In the genomic region with DNA sequence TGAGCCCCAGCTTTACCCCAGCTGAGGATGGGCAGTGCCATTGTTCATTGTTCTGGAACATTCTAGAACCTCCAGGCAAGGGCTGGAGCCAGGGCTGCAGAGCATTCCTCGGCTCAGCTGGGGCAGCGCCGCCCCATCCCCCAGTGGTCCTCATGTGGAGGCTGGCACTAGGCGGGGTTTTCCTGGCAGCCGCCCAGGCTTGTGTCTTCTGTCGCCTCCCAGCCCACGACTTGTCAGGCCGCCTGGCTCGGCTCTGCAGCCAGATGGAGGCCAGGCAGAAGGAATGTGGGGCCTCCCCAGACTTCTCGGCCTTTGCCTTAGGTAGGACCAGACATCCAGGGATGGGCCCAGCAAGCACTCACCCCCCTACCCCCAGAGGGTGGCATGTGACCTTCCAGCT, we compare ENCODE assay signal across 10 cellular contexts. TPM values are rescaled to one million over a fixed set of nuclear protein-coding genes. Genes with fewer than 3 reads are reported as not detected.
DNase-seq lines count a peak whose midpoint lies in the region; ATAC-seq and TF ChIP-seq lines count a peak whose summit lies in the region.
"Had no signal": no experiment of that assay in that cellular context is flagged by ENCODE, and none has a peak within 500 bp of the region (broad histone marks: within the 10 kb centered on the region; RNA-seq: fewer than 3 reads in every experiment).

A gene with protein sequence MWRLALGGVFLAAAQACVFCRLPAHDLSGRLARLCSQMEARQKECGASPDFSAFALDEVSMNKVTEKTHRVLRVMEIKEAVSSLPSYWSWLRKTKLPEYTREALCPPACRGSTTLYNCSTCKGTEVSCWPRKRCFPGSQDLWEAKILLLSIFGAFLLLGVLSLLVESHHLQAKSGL (plus strand): TSS at position 104 of the 400 bp plus-strand sequence. CDS start 49 bp downstream, at position 153.

- POLR2A ChIA-PET in CD4-positive, alpha-beta T cell (lab: Charles Lee) = interaction anchor here (1.1 to 2.7 kb wide), 6 partner anchors 19 to 206 kb away, joined by 3 to 13 read pairs (median 8); a partner anchor contains a TSS

- intact Hi-C loops in CD4-positive, alpha-beta T cell (cut with DNase I, micrococcal nuclease) = loop anchor here (5.0 to 10.0 kb wide), 4 partner anchors 50 to 147 kb away; a partner anchor contains a TSS
- intact Hi-C loops in prostate gland (cut with DNase I) = loop anchor here (10.0 kb wide), 1 partner anchor 130 kb away; a partner anchor contains a TSS

- H3K36me3 Mint-ChIP-seq in CD4-positive, alpha-beta T cell (ENCODE audit: low read depth) = peaks cover 5% of the 10 kb centered on the region
- no peaks in the 10 kb centered on the region for H3K36me3 Mint-ChIP-seq in osteocyte (ENCODE audit: unreplicated experiment)

- H3K36me3 ChIP-seq in prostate gland = no peaks in the 10 kb centered on the region

- CTCF ChIA-PET in CD4-positive, alpha-beta T cell (lab: Charles Lee) = interaction anchor here (0.8 to 5.1 kb wide), 8 partner anchors 15 to 161 kb away, joined by 3 to 55 read pairs (median 5); a partner anchor contains a TSS

- WGBS in prostate gland = 54% methylated on average over 10 of the region's 10 CpGs

- H3K9me3 ChIP-seq in CD4-positive, alpha-beta T cell (ENCODE audit: control insufficient read depth, low read length) = no peaks in the 10 kb centered on the region
- no peaks in the 10 kb centered on the region for H3K9me3 ChIP-seq in prostate gland
- H3K9me3 ChIP-seq: psoas muscle had no signal

- H3K9me3 Mint-ChIP-seq in CD4-positive, alpha-beta T cell = no peaks in the 10 kb centered on the region
- H3K9me3 Mint-ChIP-seq in osteocyte (ENCODE audit: unreplicated experiment) = no peaks in the 10 kb centered on the region

- TF ChIP-seq POLR2A in prostate gland (IDR thresholded peaks at IDR 0.05) = no peak

- no peak within 1 kb of the TSS for H3K27ac ChIP-seq in CD4-positive, alpha-beta T cell (ENCODE audit: low read depth, low read length)
- peak within 1 kb of the TSS in 1 of 2 donors; percentile 38 for H3K27ac ChIP-seq in prostate gland

- H3K4me3 ChIP-seq in fibroblast of the aortic adventitia (ENCODE audit: low read depth, low read length) = peak within 1 kb of the TSS; percentile 88
- H3K4me3 ChIP-seq in prostate gland = no peak within 1 kb of the TSS

- no peak for ATAC-seq in CD4-positive, alpha-beta T cell (ENCODE audit: poor library complexity)
- ATAC-seq in HG02623 (IDR thresholded peaks at IDR 0.05; ENCODE audit: unreplicated experiment) = no peak
- ATAC-seq in HG03039 (IDR thresholded peaks at IDR 0.05; ENCODE audit: unreplicated experiment) = no peak
- ATAC-seq: psoas muscle had no signal

- no peaks in the 10 kb centered on the region for H3K27me3 ChIP-seq in CD4-positive, alpha-beta T cell (ENCODE audit: control insufficient read depth, insufficient read depth, low read length)
- H3K27me3 ChIP-seq in prostate gland (replicated peaks; ENCODE audit: insufficient read depth) = no peaks in the 10 kb centered on the region

- peaks cover 5% of the 10 kb centered on the region for H3K4me1 ChIP-seq in prostate gland (replicated peaks)

- H3K4me3 Mint-ChIP-seq in CD4-positive, alpha-beta T cell = peak within 1 kb of the TSS; percentile 72
- H3K4me3 Mint-ChIP-seq in osteocyte (ENCODE audit: unreplicated experiment) = no peak within 1 kb of the TSS

- peak within 1 kb of the TSS; percentile 48 for H3K27ac Mint-ChIP-seq in CD4-positive, alpha-beta T cell
- peak within 1 kb of the TSS; percentile 43 for H3K27ac Mint-ChIP-seq in osteocyte (ENCODE audit: unreplicated experiment)

- H3K4me1 Mint-ChIP-seq in CD4-positive, alpha-beta T cell (ENCODE audit: low read depth) = peaks cover 34% of the 10 kb centered on the region
- peaks cover 38% of the 10 kb centered on the region for H3K4me1 Mint-ChIP-seq in osteocyte (ENCODE audit: unreplicated experiment)

- TF ChIP-seq CTCF in CD4-positive, alpha-beta T cell (IDR thresholded peaks at IDR 0.05) = no peak
- no peak for TF ChIP-seq CTCF in fibroblast of the aortic adventitia (IDR thresholded peaks at IDR 0.05; ENCODE audit: insufficient read depth, low read length)
- TF ChIP-seq CTCF in osteocyte (IDR thresholded peaks at IDR 0.05) = no peak
- TF ChIP-seq CTCF in prostate gland (IDR thresholded peaks at IDR 0.05) = no peak

- no peaks in the 10 kb centered on the region for H3K27me3 Mint-ChIP-seq in CD4-positive, alpha-beta T cell
- H3K27me3 Mint-ChIP-seq in osteocyte (ENCODE audit: unreplicated experiment) = no peaks in the 10 kb centered on the region

- no peak for DNase-seq in CD4-positive, alpha-beta T cell
- DNase-seq in RPMI8226 (peak; percentile 21), fibroblast of the aortic adventitia (ENCODE audit: low read depth) (peak; percentile 37), osteocyte (ENCODE audit: extremely low spot score, unreplicated experiment) (no peak), prostate gland (ENCODE audit: low spot score) (no peak)
- DNase-seq in stimulated activated CD4-positive, alpha-beta T cell treated with anti-CD3 and anti-CD28 coated beads, Interleukin-1b, Interleukin-23, amount 100 ng/mL, for 48 hours = no peak
- DNase-seq: activated naive CD4-positive, alpha-beta T cell treated with anti-CD3 and anti-CD28 coated beads, Interleukin-2, amount 50 U/mL, for 16 hours had no signal

RNA-seq across cellular contexts. Expression of the gene that starts here (rescaled TPM):
- total RNA-seq in CD4-positive, alpha-beta T cell = not detected
- total RNA-seq in fibroblast of the aortic adventitia (ENCODE audit: low replicate concordance) = not detected in 2 replicates
- total RNA-seq in osteocyte = not detected in 2 replicates
- not detected for total RNA-seq in prostate gland
- total RNA-seq: psoas muscle had no signal

Comparison
In these comparisons a context has a peak if more than half of its experiments do, and no peak if none do; other contexts are left out.
1. Peak in DNase-seq and H3K4me3 ChIP-seq in fibroblast of the aortic adventitia; RNA of the gene not detected or under 1 TPM.